In the genomic region with DNA sequence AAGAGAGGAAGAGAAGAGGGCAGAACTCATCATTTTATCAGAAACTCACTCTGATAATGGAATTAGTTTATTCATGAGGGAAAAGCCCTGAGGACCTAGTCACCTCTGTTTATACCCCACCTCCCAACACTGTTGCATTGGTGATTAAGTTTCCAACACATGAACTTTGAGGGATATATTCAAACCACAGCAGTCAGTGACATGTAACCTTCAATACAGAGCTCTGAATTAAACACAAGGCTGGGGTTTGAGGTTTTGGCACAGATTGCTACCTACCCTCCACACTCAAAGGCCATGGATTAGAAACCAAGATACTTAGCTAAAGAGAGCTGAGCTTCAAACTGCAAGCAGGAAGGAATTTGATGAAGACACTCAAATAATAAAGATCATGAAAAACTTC, we compare ENCODE assay signal across 21 cellular contexts.
"Had no signal": no experiment of that assay in that cellular context is flagged by ENCODE, and none has a peak within 500 bp of the region (broad histone marks: within the 10 kb centered on the region; RNA-seq: fewer than 3 reads in every experiment).

No MANE protein-coding gene starts in this region.

- DNase-seq: hypothalamus; immature natural killer cell; kidney; left ventricle myocardium inferior; mesendoderm; naive thymus-derived CD4-positive, alpha-beta T cell; ovary; retina; right cardiac atrium; small intestine; spleen; stimulated activated CD4-positive, alpha-beta T cell treated with anti-CD3 and anti-CD28 coated beads, Interleukin-4, amount 100 ng/mL, for 24 hours; stimulated activated naive CD4-positive, alpha-beta T cell treated with Interleukin-2 at 50 U/mL for 16 hours; tibial artery; trophoblast cell; upper lobe of right lung had no signal

- ATAC-seq: naive thymus-derived CD4-positive, alpha-beta T cell; natural killer cell treated with Interleukin-12 subunit alpha and Interleukin-12 subunit beta and Interleukin-15 and Interleukin-18, amount 100 ng/mL, for 72 hours; right cardiac atrium; sciatic nerve; stimulated activated effector memory CD8-positive, alpha-beta T cell treated with anti-CD3 and anti-CD28 coated beads, Interleukin-12 subunit alpha, Interleukin-12 subunit beta, amount 100 ng/mL, for 72 hours; upper lobe of right lung had no signal

- H3K27ac Mint-ChIP-seq: immature natural killer cell; mesothelial cell of epicardium; naive thymus-derived CD4-positive, alpha-beta T cell; natural killer cell treated with Interleukin-12 subunit alpha and Interleukin-12 subunit beta and Interleukin-15 and Interleukin-18, amount 100 ng/mL, for 72 hours; progenitor cell of endocrine pancreas; stimulated activated effector memory CD8-positive, alpha-beta T cell treated with anti-CD3 and anti-CD28 coated beads, Interleukin-12 subunit alpha, Interleukin-12 subunit beta, amount 100 ng/mL, for 72 hours had no signal

- H3K4me3 Mint-ChIP-seq: immature natural killer cell; mesothelial cell of epicardium; naive thymus-derived CD4-positive, alpha-beta T cell; natural killer cell treated with Interleukin-12 subunit alpha and Interleukin-12 subunit beta and Interleukin-15 and Interleukin-18, amount 100 ng/mL, for 72 hours; stimulated activated effector memory CD8-positive, alpha-beta T cell treated with anti-CD3 and anti-CD28 coated beads, Interleukin-12 subunit alpha, Interleukin-12 subunit beta, amount 100 ng/mL, for 72 hours had no signal

- H3K9me3 Mint-ChIP-seq: immature natural killer cell; mesothelial cell of epicardium; natural killer cell treated with Interleukin-12 subunit alpha and Interleukin-12 subunit beta and Interleukin-15 and Interleukin-18, amount 100 ng/mL, for 72 hours; stimulated activated effector memory CD8-positive, alpha-beta T cell treated with anti-CD3 and anti-CD28 coated beads, Interleukin-12 subunit alpha, Interleukin-12 subunit beta, amount 100 ng/mL, for 72 hours had no signal

- H3K4me1 Mint-ChIP-seq: immature natural killer cell; naive thymus-derived CD4-positive, alpha-beta T cell; stimulated activated effector memory CD8-positive, alpha-beta T cell treated with anti-CD3 and anti-CD28 coated beads, Interleukin-12 subunit alpha, Interleukin-12 subunit beta, amount 100 ng/mL, for 72 hours had no signal

- H3K36me3 Mint-ChIP-seq: immature natural killer cell; mesothelial cell of epicardium; naive thymus-derived CD4-positive, alpha-beta T cell; natural killer cell treated with Interleukin-12 subunit alpha and Interleukin-12 subunit beta and Interleukin-15 and Interleukin-18, amount 100 ng/mL, for 72 hours; stimulated activated effector memory CD8-positive, alpha-beta T cell treated with anti-CD3 and anti-CD28 coated beads, Interleukin-12 subunit alpha, Interleukin-12 subunit beta, amount 100 ng/mL, for 72 hours had no signal
